10 cellular contexts compared by ENCODE assay signal in the genomic region with DNA sequence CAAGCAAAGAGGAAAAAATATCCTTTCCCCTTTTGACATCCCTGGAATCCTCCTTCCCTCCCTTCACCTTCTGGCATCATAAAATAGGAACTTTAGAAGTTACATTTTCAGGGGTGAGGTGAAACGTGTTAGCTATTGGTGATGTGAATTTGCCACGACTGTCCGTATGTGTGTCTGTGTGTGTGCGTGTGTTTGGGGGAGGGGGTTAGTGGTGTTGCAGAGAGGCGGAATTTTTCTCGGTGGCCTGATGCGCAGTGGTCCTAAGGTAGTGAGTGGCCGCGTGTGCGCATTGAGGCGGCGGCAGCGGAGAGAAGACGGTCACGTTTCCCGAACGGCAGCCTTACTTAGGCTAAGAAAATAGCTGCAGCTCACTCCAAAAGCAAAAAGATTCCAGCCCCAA. TPM values are rescaled to one million over a fixed set of nuclear protein-coding genes. Genes with fewer than 3 reads are reported as not detected.
DNase-seq lines count a peak whose midpoint lies in the region; ATAC-seq and TF ChIP-seq lines count a peak whose summit lies in the region.
"Had no signal": no experiment of that assay in that cellular context is flagged by ENCODE, and none has a peak within 500 bp of the region (broad histone marks: within the 10 kb centered on the region; RNA-seq: fewer than 3 reads in every experiment).

No MANE protein-coding gene starts in this region.

- no peaks in the 10 kb centered on the region for H3K27me3 ChIP-seq in thoracic aorta (replicated peaks; ENCODE audit: insufficient read depth)

- H3K36me3 ChIP-seq in thoracic aorta, result no peaks in the 10 kb centered on the region

- TF ChIP-seq CTCF in thoracic aorta (IDR thresholded peaks at IDR 0.05), result no peak

- no peaks in the 10 kb centered on the region for H3K9me3 ChIP-seq in thoracic aorta

- peaks cover 13 to 54% of the 10 kb centered on the region in 2 donors for H3K4me1 ChIP-seq in thoracic aorta (ENCODE audit: control insufficient read depth in 1 of 2, low read depth in 2 of 2)

- ATAC-seq in thoracic aorta (ENCODE audit: insufficient number of reproducible peaks, low FRiP score, low read depth) (no peak), HG03175 (IDR thresholded peaks at IDR 0.05; ENCODE audit: unreplicated experiment) (no peak)

- peak overlapping the region; percentile 77 for H3K4me3 ChIP-seq in thoracic aorta

- peak; percentile 30 for DNase-seq in NCI-H2227 (lab: John Stamatoyannopoulos, UW; ENCODE audit: unreplicated experiment)
- DNase-seq in NCI-H2227 treated with DMSO at 0.1 percent for 48 hours (lab: John Stamatoyannopoulos, UW), result no peak
- DNase-seq in caudate nucleus (lab: John Stamatoyannopoulos, UW), result peak in 16 of 61 donors; percentile 4 to 35 (median 14)
- peak; percentile 61 for DNase-seq in left kidney (ENCODE audit: low read depth, low spot score)
- DNase-seq in thoracic aorta (ENCODE audit: low spot score), result no peak
- DNase-seq in effector CD4-positive, alpha-beta T cell, result no peak
- no peak for DNase-seq in activated CD4-positive, alpha-beta T cell treated with anti-CD3 and anti-CD28 coated beads for 48 hours
- DNase-seq: stimulated activated CD4-positive, alpha-beta T cell treated with anti-CD3 and anti-CD28 coated beads, Interleukin-4, amount 100 ng/mL, for 4 hours had no signal

- peak overlapping the region; percentile 36 for H3K27ac ChIP-seq in caudate nucleus (ENCODE audit: low read depth, low read length)
- no peak overlapping the region for H3K27ac ChIP-seq in thoracic aorta

RNA-seq across cellular contexts. Expression of gene FLRT2, which starts 4.5 kb away (rescaled TPM):
- 10 to 100 TPM; 20.1 to 45.4 TPM for total RNA-seq in thoracic aorta
- total RNA-seq: T-helper 2 cell treated with Interferon-gamma antibody and Interleukin-4, amounts not matched to agents 100 ng/mL and 5 ng/mL, for 36 hours had no signal

Comparison
In these comparisons a context has a peak if more than half of its experiments do, and no peak if none do; other contexts are left out.
1. DNase-seq: peak in NCI-H2227 (single experiment) and left kidney (single experiment); none in NCI-H2227 treated with DMSO at 0.1 percent for 48 hours (single experiment), thoracic aorta (single experiment), effector CD4-positive, alpha-beta T cell (single experiment) and activated CD4-positive, alpha-beta T cell treated with anti-CD3 and anti-CD28 coated beads for 48 hours (single experiment).